Comparison of ENCODE assay signal across 19 cellular contexts in the genomic region with DNA sequence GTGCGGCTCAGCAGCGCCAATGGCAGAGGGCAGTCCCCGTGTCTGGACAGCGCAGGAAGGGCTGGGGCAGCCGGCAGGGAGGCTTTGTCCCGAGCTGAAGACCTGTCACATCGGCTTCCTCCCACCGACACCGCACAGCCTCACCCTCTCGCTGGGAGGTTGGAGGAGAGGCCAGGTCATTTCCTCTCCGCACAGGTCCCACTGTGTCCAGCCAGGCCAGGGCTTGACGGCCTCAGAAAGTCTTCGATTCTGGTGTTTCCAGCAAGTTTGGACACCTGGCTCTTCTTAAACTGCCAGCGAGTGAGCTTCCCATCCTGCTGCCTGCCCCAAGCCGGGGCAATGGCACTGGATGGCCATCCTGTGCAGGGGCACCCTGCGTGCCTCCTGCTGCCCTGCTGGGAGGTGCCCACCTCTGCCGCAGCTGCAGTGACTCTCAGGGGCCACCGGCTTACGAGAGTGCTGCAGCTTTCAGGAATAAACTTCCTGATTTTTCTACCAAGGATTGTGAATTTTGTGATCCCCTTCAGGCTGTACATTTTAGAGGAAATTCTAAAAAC. TPM values are rescaled to one million over a fixed set of nuclear protein-coding genes. Genes with fewer than 3 reads are reported as not detected.
DNase-seq lines count a peak whose midpoint lies in the region; ATAC-seq, FAIRE-seq and TF ChIP-seq lines count a peak whose summit lies in the region.
"Had no signal": no experiment of that assay in that cellular context is flagged by ENCODE, and none has a peak within 500 bp of the region (broad histone marks: within the 10 kb centered on the region; RNA-seq: fewer than 3 reads in every experiment).

No MANE protein-coding gene starts in this region.

- H3K4me2 ChIP-seq in H9 (ENCODE audit: insufficient read depth, insufficient read length, low read length) = no peak overlapping the region
- H3K4me2 ChIP-seq in H1 (ENCODE audit: insufficient read depth in 1 of 2, low read depth in 2 of 2, low read length in 2 of 2) = no peak overlapping the region

- ATAC-seq in stimulated activated effector memory CD8-positive, alpha-beta T cell treated with anti-CD3 and anti-CD28 coated beads, Interleukin-12 subunit alpha, Interleukin-12 subunit beta, amount 100 ng/mL, for 72 hours = no peak
- no peak for ATAC-seq in HG02973 (IDR thresholded peaks at IDR 0.05; ENCODE audit: unreplicated experiment)
- ATAC-seq: PC-3 had no signal

- no peaks in the 10 kb centered on the region for H3K9me3 ChIP-seq in H9 (ENCODE audit: control insufficient read depth, low read depth, low read length)
- no peaks in the 10 kb centered on the region for H3K9me3 ChIP-seq in H1 (ENCODE audit: insufficient read depth in 2 of 2, low read depth in 1 of 2, low read length in 1 of 2)

- H3K9ac ChIP-seq in H9 (ENCODE audit: extremely low read depth, insufficient read length, low read length) (no peak overlapping the region), H1 (replicated peaks in 1 of 4; ENCODE audit: extremely low read depth in 1 of 4, low read depth in 3 of 4, low read length in 3 of 4) (no peak overlapping the region)

- H3K4me1 ChIP-seq in H9 (ENCODE audit: insufficient read depth, low read length) (no peaks in the 10 kb centered on the region), H1 (replicated peaks in 1 of 4; ENCODE audit: control insufficient read depth in 3 of 4, insufficient read depth in 4 of 4, low read length in 3 of 4) (no peaks in the 10 kb centered on the region)

- H2BK120ac ChIP-seq in H9 (ENCODE audit: low read depth, low read length, poor library complexity, severe bottlenecking) = no peak overlapping the region
- no peak overlapping the region for H2BK120ac ChIP-seq in H1 (replicated peaks; ENCODE audit: low read depth, low read length)

- H3K4me3 Mint-ChIP-seq in activated CD4-positive, alpha-beta T cell treated with anti-CD3 and anti-CD28 coated beads, Interleukin-2, amount 10 ng/mL, durations not matched to agents 24 days and 14 days = no peak overlapping the region
- no peak overlapping the region for H3K4me3 Mint-ChIP-seq in H9
- no peak overlapping the region for H3K4me3 Mint-ChIP-seq in stimulated activated effector memory CD8-positive, alpha-beta T cell treated with anti-CD3 and anti-CD28 coated beads, Interleukin-12 subunit alpha, Interleukin-12 subunit beta, amount 100 ng/mL, for 72 hours

- H3K27ac ChIP-seq in H9 (ENCODE audit: insufficient read length, low read depth, low read length) (no peak overlapping the region), H1 (ENCODE audit: low read depth, low read length) (no peak overlapping the region)
- H3K27ac ChIP-seq: 22Rv1 had no signal

- H4K91ac ChIP-seq in H9 (ENCODE audit: insufficient read length, low read depth, low read length) = no peak overlapping the region
- no peak overlapping the region for H4K91ac ChIP-seq in H1 (replicated peaks; ENCODE audit: insufficient read length, low read length)

- H4K20me1 ChIP-seq in H9 (ENCODE audit: control insufficient read depth, insufficient read depth, insufficient read length) = no peaks in the 10 kb centered on the region
- H4K20me1 ChIP-seq in H1 (replicated peaks in 1 of 2; ENCODE audit: control insufficient read depth in 1 of 2, insufficient read depth in 2 of 2, low read length in 2 of 2) = no peaks in the 10 kb centered on the region

- H3K14ac ChIP-seq in H9 (ENCODE audit: insufficient read depth, low read length) (no peak overlapping the region), H1 (ENCODE audit: insufficient read length) (no peak overlapping the region)

- H2BK12ac ChIP-seq in H9 (ENCODE audit: insufficient read length, low read depth, low read length) (no peak overlapping the region), H1 (ENCODE audit: low read depth, low read length) (no peak overlapping the region)

- no peak for TF ChIP-seq EP300 in H1 (IDR thresholded peaks at IDR 0.05; ENCODE audit: borderline replicate concordance in 1 of 2, low read depth in 2 of 2, low read length in 2 of 2)

- no peak overlapping the region for H3K56ac ChIP-seq in H9 (ENCODE audit: insufficient read length, low read depth, low read length)
- no peak overlapping the region for H3K56ac ChIP-seq in H1 (replicated peaks; ENCODE audit: insufficient read length, low read depth, low read length)

- peak; percentile 51 for DNase-seq in activated CD4-positive, alpha-beta T cell treated with anti-CD3 and anti-CD28 coated beads, Interleukin-2, amount 10 ng/mL, durations not matched to agents 24 days and 14 days
- no peak for DNase-seq in activated CD4-positive, alpha-beta T cell treated with anti-CD3 and anti-CD28 coated beads, Interleukin-2, amount 50 U/mL, for 4 hours
- DNase-seq in H9 (peak; percentile 28), H1 (ENCODE audit: low read depth in 1 of 2, low spot score in 2 of 2) (no peak), GM12892 (ENCODE audit: insufficient read length) (no peak), occipital lobe (lab: John Stamatoyannopoulos, UW) (no peak)
- peak in 1 of 2 donors; percentile 17 for DNase-seq in stimulated activated effector memory CD8-positive, alpha-beta T cell treated with anti-CD3 and anti-CD28 coated beads, Interleukin-12 subunit alpha, Interleukin-12 subunit beta, amount 100 ng/mL, for 72 hours (ENCODE audit: low spot score in 2 of 2)
- DNase-seq: C1 segment of cervical spinal cord, KBM-7, NCI-H1105, NCI-H187, NCI-H446 treated with DMSO at 0.1 percent for 48 hours, NCI-H748 treated with DMSO at 0.1 percent for 48 hours, PC-3, Right ventricle myocardium superior had no signal

- H3K18ac ChIP-seq in H9 (ENCODE audit: insufficient read length, low read depth, low read length) (no peak overlapping the region), H1 (ENCODE audit: extremely low read depth, low read length) (no peak overlapping the region)

- intact Hi-C loops in activated CD4-positive, alpha-beta T cell treated with anti-CD3 and anti-CD28 coated beads, Interleukin-2, amount 10 ng/mL, durations not matched to agents 24 days and 14 days (cut with micrococcal nuclease) = no loop called here

- H3K79me1 ChIP-seq in H9 (ENCODE audit: insufficient read depth, low read depth, low read length, poor library complexity, severe bottlenecking) (no peaks in the 10 kb centered on the region), H1 (ENCODE audit: low read depth, low read length) (no peaks in the 10 kb centered on the region)

- H3K27ac Mint-ChIP-seq in activated CD4-positive, alpha-beta T cell treated with anti-CD3 and anti-CD28 coated beads, Interleukin-2, amount 10 ng/mL, durations not matched to agents 24 days and 14 days = no peak overlapping the region
- no peak overlapping the region for H3K27ac Mint-ChIP-seq in H9
- H3K27ac Mint-ChIP-seq in stimulated activated effector memory CD8-positive, alpha-beta T cell treated with anti-CD3 and anti-CD28 coated beads, Interleukin-12 subunit alpha, Interleukin-12 subunit beta, amount 100 ng/mL, for 72 hours = peak overlapping the region; percentile 68

- peaks cover 3% of the 10 kb centered on the region for H3K9me3 Mint-ChIP-seq in activated CD4-positive, alpha-beta T cell treated with anti-CD3 and anti-CD28 coated beads, Interleukin-2, amount 10 ng/mL, durations not matched to agents 24 days and 14 days
- no peaks in the 10 kb centered on the region; a peak in 1 of 5 replicates for H3K9me3 Mint-ChIP-seq in H9
- no peaks in the 10 kb centered on the region for H3K9me3 Mint-ChIP-seq in stimulated activated effector memory CD8-positive, alpha-beta T cell treated with anti-CD3 and anti-CD28 coated beads, Interleukin-12 subunit alpha, Interleukin-12 subunit beta, amount 100 ng/mL, for 72 hours

- H2AK5ac ChIP-seq in H9 (ENCODE audit: insufficient read length, low read length) = no peak overlapping the region
- H2AK5ac ChIP-seq in H1 (ENCODE audit: low read depth, low read length) = no peak overlapping the region

- CTCF ChIA-PET in H1 (lab: Charles Lee; ENCODE audit: partially characterized antibody) = interaction anchor here (1.0 to 1.9 kb wide), 6 partner anchors 10 to 81 kb away, joined by 3 to 9 read pairs (median 4); no protein-coding TSS in a partner anchor

- H3K23ac ChIP-seq in H9 (ENCODE audit: insufficient read length, low read depth, low read length) (no peak overlapping the region), H1 (ENCODE audit: insufficient read length) (no peak overlapping the region)

- no peak for TF ChIP-seq RAD21 in H1 (IDR thresholded peaks at IDR 0.05 in 1 of 2, conservative IDR thresholded peaks at IDR 0.05 in 1 of 2; ENCODE audit: low read depth in 2 of 2, low read length in 2 of 2)

- H3K36me3 ChIP-seq in H1 (ENCODE audit: control insufficient read depth in 2 of 4, insufficient read depth in 4 of 4, low read length in 3 of 4) = no peaks in the 10 kb centered on the region

- no peak overlapping the region for H3T11ph ChIP-seq in H9 (ENCODE audit: low read length)

- no peaks in the 10 kb centered on the region for H3K27me3 ChIP-seq in H9 (ENCODE audit: insufficient read depth, low read length)
- no peaks in the 10 kb centered on the region for H3K27me3 ChIP-seq in H1 (replicated peaks in 1 of 4; ENCODE audit: control insufficient read depth in 3 of 4, extremely low read depth in 1 of 4, insufficient read depth in 3 of 4, low read length in 3 of 4)

- WGBS in H9 (ENCODE audit: extremely low coverage, insufficient read length, low lambda C conversion rate) = no CpG with 5 or more reads among the region's 19 CpGs
- WGBS in H1 (ENCODE audit: extremely low coverage in 1 of 2, insufficient coverage in 1 of 2, insufficient read length in 1 of 2, insufficient replicate concordance in 2 of 2, low coverage in 1 of 2, low lambda C conversion rate in 2 of 2, missing lambda C conversion rate in 1 of 2), 2 experiments = 90% methylated on average over 19 of the region's 19 CpGs; no CpG with 5 or more reads in 1 of the 2 experiments

- H4K8ac ChIP-seq in H9 (replicated peaks; ENCODE audit: insufficient read length, low read depth, low read length) (no peak overlapping the region), H1 (ENCODE audit: extremely low read depth, insufficient read depth, low read length) (no peak overlapping the region)

- no peak for TF ChIP-seq CTCF in H9 (conservative IDR thresholded peaks at IDR 0.05)
- TF ChIP-seq CTCF in H1 (IDR thresholded peaks at IDR 0.05; ENCODE audit: control extremely low read depth in 1 of 3, insufficient read depth in 1 of 3, low read depth in 1 of 3, low read length in 3 of 3) = no peak

- no peaks in the 10 kb centered on the region for H3K79me2 ChIP-seq in H9 (ENCODE audit: insufficient read depth, low read length)
- no peaks in the 10 kb centered on the region for H3K79me2 ChIP-seq in H1 (ENCODE audit: control insufficient read depth in 1 of 2, insufficient read depth in 2 of 2, low read length in 2 of 2)

- H3K4me1 Mint-ChIP-seq in activated CD4-positive, alpha-beta T cell treated with anti-CD3 and anti-CD28 coated beads, Interleukin-2, amount 10 ng/mL, durations not matched to agents 24 days and 14 days = peaks cover 3% of the 10 kb centered on the region
- H3K4me1 Mint-ChIP-seq in H9 = peaks cover 0 to 1% of the 10 kb centered on the region in 2 experiments; a peak in 1 of 4 replicates
- H3K4me1 Mint-ChIP-seq in stimulated activated effector memory CD8-positive, alpha-beta T cell treated with anti-CD3 and anti-CD28 coated beads, Interleukin-12 subunit alpha, Interleukin-12 subunit beta, amount 100 ng/mL, for 72 hours = peaks cover 12% of the 10 kb centered on the region

- no peak overlapping the region for H4K5ac ChIP-seq in H9 (ENCODE audit: insufficient read length, low read depth, low read length)
- H4K5ac ChIP-seq in H1 (ENCODE audit: insufficient read length, low read depth, low read length) = no peak overlapping the region

- H2BK20ac ChIP-seq in H9 (ENCODE audit: low read depth, low read length, poor library complexity, severe bottlenecking) (no peak overlapping the region), H1 (ENCODE audit: low read length) (no peak overlapping the region)

- TF ChIP-seq POLR2A in H1 (IDR thresholded peaks at IDR 0.05; ENCODE audit: control extremely low read depth in 1 of 2, low read depth in 2 of 2, low read length in 2 of 2) (no peak), GM12892 (IDR thresholded peaks at IDR 0.05; ENCODE audit: low read depth, low read length) (no peak)

- no peak for FAIRE-seq in H1 (lab: Jason Lieb, UNC)
- no peak for FAIRE-seq in GM12892 (lab: Jason Lieb, UNC)
- FAIRE-seq: H54, HTR-8/SVneo had no signal

- no peaks in the 10 kb centered on the region for H3K27me3 Mint-ChIP-seq in activated CD4-positive, alpha-beta T cell treated with anti-CD3 and anti-CD28 coated beads, Interleukin-2, amount 10 ng/mL, durations not matched to agents 24 days and 14 days
- peaks cover 7% of the 10 kb centered on the region; the same call in 1 of the 2 replicates for H3K27me3 Mint-ChIP-seq in H9 (ENCODE audit: low read depth)

- peaks cover 16% of the 10 kb centered on the region for H3K36me3 Mint-ChIP-seq in activated CD4-positive, alpha-beta T cell treated with anti-CD3 and anti-CD28 coated beads, Interleukin-2, amount 10 ng/mL, durations not matched to agents 24 days and 14 days (ENCODE audit: low read depth)
- no peaks in the 10 kb centered on the region for H3K36me3 Mint-ChIP-seq in H9 (ENCODE audit: insufficient read depth in 1 of 3, low read depth in 3 of 3)
- H3K36me3 Mint-ChIP-seq in stimulated activated effector memory CD8-positive, alpha-beta T cell treated with anti-CD3 and anti-CD28 coated beads, Interleukin-12 subunit alpha, Interleukin-12 subunit beta, amount 100 ng/mL, for 72 hours = peaks cover 24% of the 10 kb centered on the region

- no peak overlapping the region for H2BK5ac ChIP-seq in H9 (ENCODE audit: insufficient read length, low read length)
- no peak overlapping the region for H2BK5ac ChIP-seq in H1 (ENCODE audit: low read depth, low read length)

- H3K4me3 ChIP-seq in H1 (ENCODE audit: extremely low read depth in 1 of 4, insufficient read depth in 2 of 4, low read depth in 3 of 4, low read length in 4 of 4) = no peak overlapping the region

- no peak overlapping the region for H3K4ac ChIP-seq in H9 (ENCODE audit: low read depth, low read length)
- peak overlapping the region; percentile 53 for H3K4ac ChIP-seq in H1 (replicated peaks; ENCODE audit: insufficient read length, low read depth, low read length)

- no peaks in the 10 kb centered on the region for H3K23me2 ChIP-seq in H9 (ENCODE audit: insufficient read length, low read depth, low read length, poor library complexity, severe bottlenecking)
- no peaks in the 10 kb centered on the region for H3K23me2 ChIP-seq in H1 (ENCODE audit: low read depth, low read length)

- POLR2A ChIA-PET in H1 (lab: Charles Lee; ENCODE audit: partially characterized antibody) = interaction anchor here (1.0 to 1.4 kb wide), 2 partner anchors 18 to 20 kb away, joined by 3 read pairs; no protein-coding TSS in a partner anchor

- H2BK15ac ChIP-seq in H9 (ENCODE audit: low read depth, low read length) (no peak overlapping the region), H1 (ENCODE audit: low read length) (no peak overlapping the region)

- H2AFZ ChIP-seq in H9 (ENCODE audit: low read length) (no peak overlapping the region), H1 (ENCODE audit: low read length) (no peak overlapping the region)

RNA-seq across cellular contexts. Expression of a gene that starts 33.9 kb away (rescaled TPM):
- 25.8 and 26.0 TPM in 2 replicates for total RNA-seq in activated CD4-positive, alpha-beta T cell treated with anti-CD3 and anti-CD28 coated beads, Interleukin-2, amount 10 ng/mL, durations not matched to agents 24 days and 14 days
- total RNA-seq in H9 (2021) (1.7 and 2.2 TPM in 2 replicates), occipital lobe (1.4 TPM)
- 0.80 and 1.4 TPM in 2 replicates for total RNA-seq in H1 (2021; fragmentation: NEBNext Ultra II Directional; extraction: Animal tissue kit (Norgen Biotek cat#: 25700))
- polyA plus RNA-seq in H1 (2011; rRNA removed) = 0.41 and 0.97 TPM in 2 replicates
- polyA plus RNA-seq in H1 (2011; cell fraction: cytosol; rRNA removed) = 0.72 TPM
- polyA plus RNA-seq in H1 (2011; cell fraction: nucleus; rRNA removed) = 3.3 TPM
- polyA plus RNA-seq in H1 (2012, experiment 1 of 2) = 0.36 to 0.64 TPM (median 0.48 TPM) in 4 replicates
- polyA plus RNA-seq in H1 (2012, experiment 2 of 2) = 0.49 TPM
- polyA plus RNA-seq in H1 (2013, experiment 1 of 2) = 0.28 TPM
- 0.15 TPM for polyA plus RNA-seq in H1 (2013, experiment 2 of 2)
- 0.49 and 0.50 TPM in 2 replicates for polyA minus RNA-seq in H1 (2011; rRNA and poly(A)+ RNA removed)
- polyA minus RNA-seq in H1 (2011; cell fraction: cytosol; rRNA and poly(A)+ RNA removed) = 0.66 TPM
- 1.5 TPM for polyA minus RNA-seq in H1 (2011; cell fraction: nucleus; rRNA and poly(A)+ RNA removed)
- 21.0 TPM for polyA plus RNA-seq in GM12892 (2012; ENCODE audit: missing spikeins)

Comparison
In these comparisons a context has a peak if more than half of its experiments do, and no peak if none do; other contexts are left out.
1. DNase-seq: peak in activated CD4-positive, alpha-beta T cell treated with anti-CD3 and anti-CD28 coated beads, Interleukin-2, amount 10 ng/mL, durations not matched to agents 24 days and 14 days (single experiment) and H9 (single experiment); none in activated CD4-positive, alpha-beta T cell treated with anti-CD3 and anti-CD28 coated beads, Interleukin-2, amount 50 U/mL, for 4 hours (0 of 2), H1 (0 of 2), GM12892 (single experiment) and occipital lobe (single experiment).